In genomic region chr2:195563857-195564512, GRCh38 we compare ENCODE assay signal across 11 cellular contexts.
DNase-seq lines count a peak whose midpoint lies in the region; ATAC-seq and TF ChIP-seq lines count a peak whose summit lies in the region.
"Had no signal": no experiment of that assay in that cellular context is flagged by ENCODE, and none has a peak within 500 bp of the region (broad histone marks: within the 10 kb centered on the region; RNA-seq: fewer than 3 reads in every experiment).

No MANE protein-coding gene starts in this region.

- no peaks in the 10 kb centered on the region for H3K79me2 ChIP-seq in smooth muscle cell (ENCODE audit: low read depth)

- peak overlapping the region; percentile 46 for H3K4me3 Mint-ChIP-seq in activated CD4-positive, alpha-beta T cell treated with anti-CD3 and anti-CD28 coated beads for 36 hours

- TF ChIP-seq CTCF in RWPE2 (IDR thresholded peaks at IDR 0.05; ENCODE audit: poor library complexity, severe bottlenecking) (no peak), smooth muscle cell (IDR thresholded peaks at IDR 0.05; ENCODE audit: borderline replicate concordance, insufficient read depth, poor library complexity, severe bottlenecking) (no peak), ascending aorta (IDR thresholded peaks at IDR 0.05) (no peak)

- no peak overlapping the region for H3K9ac ChIP-seq in smooth muscle cell (ENCODE audit: low read depth)
- H3K9ac ChIP-seq: BLaER1 had no signal

- H3K27me3 Mint-ChIP-seq in activated CD4-positive, alpha-beta T cell treated with anti-CD3 and anti-CD28 coated beads for 36 hours, result no peaks in the 10 kb centered on the region

- no peaks in the 10 kb centered on the region for H3K27me3 ChIP-seq in RWPE2 (ENCODE audit: insufficient read depth, poor library complexity, severe bottlenecking)
- no peaks in the 10 kb centered on the region for H3K27me3 ChIP-seq in smooth muscle cell (ENCODE audit: low read depth)
- no peaks in the 10 kb centered on the region for H3K27me3 ChIP-seq in ascending aorta
- H3K27me3 ChIP-seq: BLaER1 had no signal

- peak overlapping the region; percentile 89 for H3K27ac Mint-ChIP-seq in activated CD4-positive, alpha-beta T cell treated with anti-CD3 and anti-CD28 coated beads for 36 hours

- WGBS in smooth muscle cell (ENCODE audit: low lambda C conversion rate), result 76% methylated on average over 12 of the region's 12 CpGs

- intact Hi-C loops in activated CD4-positive, alpha-beta T cell treated with anti-CD3 and anti-CD28 coated beads for 36 hours (cut with DNase I, micrococcal nuclease), result loop anchor here (1.0 to 10.0 kb wide), 12 partner anchors 12 to 678 kb away; partner anchors contain the start of genes DNAH7 (in 1 of the 2), SLC39A10 (in 1 of the 2) and STK17B (in 1 of the 2)
- intact Hi-C loops in ascending aorta (cut with DNase I), result no loop called here

- H3K4me1 ChIP-seq in RWPE2 (ENCODE audit: insufficient read depth, poor library complexity, severe bottlenecking), result peaks cover 49% of the 10 kb centered on the region
- H3K4me1 ChIP-seq in smooth muscle cell (ENCODE audit: low read depth), result peaks cover 3% of the 10 kb centered on the region
- H3K4me1 ChIP-seq in ascending aorta, result no peaks in the 10 kb centered on the region

- H3K4me2 ChIP-seq in smooth muscle cell, result no peak overlapping the region
- H3K4me2 ChIP-seq: BLaER1 had no signal

- no peaks in the 10 kb centered on the region for H4K20me1 ChIP-seq in smooth muscle cell (ENCODE audit: low read depth)
- H4K20me1 ChIP-seq: BLaER1 had no signal

- POLR2A ChIA-PET in activated CD4-positive, alpha-beta T cell treated with anti-CD3 and anti-CD28 coated beads for 36 hours (lab: Charles Lee), result interaction anchor here (0.6 to 2.6 kb wide), 4 partner anchors 20 to 93 kb away, joined by 3 to 11 read pairs (median 4); partner anchors contain the start of gene SLC39A10

- H3K36me3 ChIP-seq in RWPE2 (ENCODE audit: low read depth) (no peaks in the 10 kb centered on the region), smooth muscle cell (ENCODE audit: low read depth) (no peaks in the 10 kb centered on the region), ascending aorta (no peaks in the 10 kb centered on the region)
- H3K36me3 ChIP-seq: BLaER1 had no signal

- CTCF ChIA-PET in activated CD4-positive, alpha-beta T cell treated with anti-CD3 and anti-CD28 coated beads for 36 hours (lab: Charles Lee), result interaction anchor here (0.5 to 3.3 kb wide), 4 partner anchors 30 to 1073 kb away, joined by 3 to 12 read pairs (median 3); no protein-coding TSS in a partner anchor

- DNase-seq in activated CD4-positive, alpha-beta T cell treated with anti-CD3 and anti-CD28 coated beads for 36 hours, result peak; percentile 69
- DNase-seq in activated CD4-positive, alpha-beta T cell treated with anti-CD3 and anti-CD28 coated beads for 1 hour, result no peak
- DNase-seq in RWPE2 (ENCODE audit: low spot score) (no peak), smooth muscle cell (lab: John Stamatoyannopoulos, UW; ENCODE audit: unreplicated experiment) (no peak), ascending aorta (ENCODE audit: low spot score in 2 of 2) (no peak), A172 (ENCODE audit: low spot score) (no peak), NCI-H1048 (lab: John Stamatoyannopoulos, UW) (no peak)
- peak; percentile 12 for DNase-seq in central memory CD4-positive, alpha-beta T cell
- DNase-seq: hypothalamus, NCI-H2081 treated with DMSO at 0.1 percent for 48 hours had no signal

- H2AFZ ChIP-seq in smooth muscle cell (ENCODE audit: low read depth), result no peak overlapping the region

- peaks cover 5% of the 10 kb centered on the region for H3K9me3 Mint-ChIP-seq in activated CD4-positive, alpha-beta T cell treated with anti-CD3 and anti-CD28 coated beads for 36 hours (ENCODE audit: low read depth)

- no peaks in the 10 kb centered on the region for H3K9me3 ChIP-seq in RWPE2 (ENCODE audit: severe bottlenecking)
- H3K9me3 ChIP-seq in smooth muscle cell (replicated peaks; ENCODE audit: low read depth), result no peaks in the 10 kb centered on the region
- H3K9me3 ChIP-seq in ascending aorta, result no peaks in the 10 kb centered on the region

- ATAC-seq in activated CD4-positive, alpha-beta T cell treated with anti-CD3 and anti-CD28 coated beads for 36 hours, result peak; percentile 71
- ATAC-seq in RWPE2 (ENCODE audit: low read depth), result peak; percentile 76

- H3K27ac ChIP-seq in RWPE2 (ENCODE audit: poor library complexity, severe bottlenecking), result peak overlapping the region; percentile 83
- peak overlapping the region; percentile 47 for H3K27ac ChIP-seq in smooth muscle cell (ENCODE audit: low read depth)
- no peak overlapping the region for H3K27ac ChIP-seq in ascending aorta
- H3K27ac ChIP-seq: BLaER1 had no signal

- H3K4me1 Mint-ChIP-seq in activated CD4-positive, alpha-beta T cell treated with anti-CD3 and anti-CD28 coated beads for 36 hours, result peaks cover 59% of the 10 kb centered on the region

- H3K36me3 Mint-ChIP-seq in activated CD4-positive, alpha-beta T cell treated with anti-CD3 and anti-CD28 coated beads for 36 hours (ENCODE audit: low read depth), result peaks cover 13% of the 10 kb centered on the region

- H3K4me3 ChIP-seq in RWPE2 (ENCODE audit: severe bottlenecking) (no peak overlapping the region), smooth muscle cell (no peak overlapping the region), ascending aorta (no peak overlapping the region)
- H3K4me3 ChIP-seq: BLaER1 had no signal

- H3F3A ChIP-seq in smooth muscle cell (ENCODE audit: low read depth), result no peaks in the 10 kb centered on the region

Comparison
In these comparisons a context has a peak if more than half of its experiments do, and no peak if none do; other contexts are left out.
1. DNase-seq: peak in activated CD4-positive, alpha-beta T cell treated with anti-CD3 and anti-CD28 coated beads for 36 hours (single experiment) and central memory CD4-positive, alpha-beta T cell (single experiment); none in activated CD4-positive, alpha-beta T cell treated with anti-CD3 and anti-CD28 coated beads for 1 hour (single experiment), RWPE2 (single experiment), smooth muscle cell (single experiment), ascending aorta (0 of 2), A172 (single experiment) and NCI-H1048 (single experiment).
2. H3K27ac ChIP-seq: peak in RWPE2 (single experiment) and smooth muscle cell (single experiment); none in ascending aorta (0 of 2).